Comparison of ENCODE assay signal across 8 cellular contexts in the genomic region with DNA sequence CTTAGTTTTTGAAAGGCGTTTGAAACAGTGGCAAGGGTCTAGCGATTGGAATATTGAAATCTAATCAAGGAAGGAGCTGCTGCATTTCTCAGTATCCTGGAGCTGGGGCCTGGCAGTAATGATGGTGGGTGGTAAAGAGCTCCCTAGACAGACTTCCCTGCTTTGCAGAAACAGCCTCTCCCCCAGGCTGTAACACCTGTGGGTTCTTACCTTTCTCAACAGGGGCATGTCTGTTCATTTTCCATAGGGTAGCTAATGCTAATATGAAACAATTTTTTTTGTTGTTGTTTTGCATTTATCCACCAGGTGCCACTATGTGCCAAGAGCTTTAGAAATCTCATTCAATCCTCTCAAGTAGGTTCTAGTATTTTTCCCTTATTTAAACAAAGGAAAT.
A peak's percentile ranks its signal among the peaks of the same experiment; 100 is the strongest.
DNase-seq lines count a peak whose midpoint lies in the region; ATAC-seq and TF ChIP-seq lines count a peak whose summit lies in the region.

No MANE protein-coding gene starts in this region.

- DNase-seq in activated CD4-positive, alpha-beta T cell treated with anti-CD3 and anti-CD28 coated beads for 36 hours, result no peak
- no peak for DNase-seq in activated CD4-positive, alpha-beta T cell treated with anti-CD3 and anti-CD28 coated beads, Interleukin-2, amount 50 U/mL, for 1 hour
- DNase-seq in HFF-Myc (ENCODE audit: extremely low read depth, low read depth), result peak; percentile 11
- DNase-seq in dermis microvascular lymphatic vessel endothelial cell (ENCODE audit: low read depth in 2 of 2), result peak; percentile 5 to 29
- DNase-seq in smooth muscle cell (lab: John Stamatoyannopoulos, UW; ENCODE audit: unreplicated experiment), result no peak
- no peak for DNase-seq in stimulated activated CD4-positive, alpha-beta T cell treated with anti-CD3 and anti-CD28 coated beads, Interleukin-1b, Interleukin-23, amount 100 ng/mL, for 48 hours
- no peak for DNase-seq in ureter (ENCODE audit: low spot score)

- peaks cover 26% of the 10 kb centered on the region for H3K27me3 Mint-ChIP-seq in activated CD4-positive, alpha-beta T cell treated with anti-CD3 and anti-CD28 coated beads for 36 hours

- TF ChIP-seq CTCF in HFF-Myc (IDR thresholded peaks at IDR 0.05; ENCODE audit: low read depth, low read length, missing control alignments) (no peak), Loucy (conservative IDR thresholded peaks at IDR 0.05; ENCODE audit: low read length) (peak; percentile 67), smooth muscle cell (IDR thresholded peaks at IDR 0.05; ENCODE audit: borderline replicate concordance, insufficient read depth, poor library complexity, severe bottlenecking) (no peak)

- H3K79me2 ChIP-seq in Loucy (ENCODE audit: insufficient read depth, low read length) (no peaks in the 10 kb centered on the region), smooth muscle cell (ENCODE audit: low read depth) (no peaks in the 10 kb centered on the region)

- H3F3A ChIP-seq in Loucy (ENCODE audit: low read depth) (no peaks in the 10 kb centered on the region), smooth muscle cell (ENCODE audit: low read depth) (no peaks in the 10 kb centered on the region)

- CTCF ChIA-PET in activated CD4-positive, alpha-beta T cell treated with anti-CD3 and anti-CD28 coated beads for 36 hours (lab: Charles Lee), result interaction anchor here (0.7 to 2.8 kb wide), 35 partner anchors 8 to 1275 kb away, joined by 3 to 31 read pairs (median 4); no protein-coding TSS in a partner anchor

- peaks cover 7% of the 10 kb centered on the region for H3K4me1 Mint-ChIP-seq in activated CD4-positive, alpha-beta T cell treated with anti-CD3 and anti-CD28 coated beads for 36 hours

- no peaks in the 10 kb centered on the region for H3K9me2 ChIP-seq in Loucy (replicated peaks; ENCODE audit: low read depth, low read length)

- H3K4me2 ChIP-seq in Loucy (ENCODE audit: low read depth, low read length, poor library complexity, severe bottlenecking) (peak overlapping the region; percentile 84), smooth muscle cell (peak overlapping the region; percentile 80)

- ATAC-seq in activated CD4-positive, alpha-beta T cell treated with anti-CD3 and anti-CD28 coated beads for 36 hours, result peak; percentile 47

- H3K4me3 Mint-ChIP-seq in activated CD4-positive, alpha-beta T cell treated with anti-CD3 and anti-CD28 coated beads for 36 hours, result no peak overlapping the region

- 0% methylated on average over 2 of the region's 2 CpGs for WGBS in smooth muscle cell (ENCODE audit: low lambda C conversion rate)

- H4K20me1 ChIP-seq in Loucy (ENCODE audit: insufficient read depth, low read length, poor library complexity, severe bottlenecking) (no peaks in the 10 kb centered on the region), smooth muscle cell (ENCODE audit: low read depth) (no peaks in the 10 kb centered on the region)

- no peaks in the 10 kb centered on the region for H3K9me3 ChIP-seq in Loucy (ENCODE audit: insufficient read depth, low read depth, low read length)
- no peaks in the 10 kb centered on the region for H3K9me3 ChIP-seq in smooth muscle cell (replicated peaks; ENCODE audit: low read depth)

- H2AFZ ChIP-seq in Loucy (ENCODE audit: low read length), result peak overlapping the region; percentile 74
- H2AFZ ChIP-seq in smooth muscle cell (ENCODE audit: low read depth), result no peak overlapping the region

- peaks cover 7% of the 10 kb centered on the region for H3K4me1 ChIP-seq in Loucy (ENCODE audit: insufficient read depth, low read length, poor library complexity, severe bottlenecking)
- peaks cover 3% of the 10 kb centered on the region for H3K4me1 ChIP-seq in smooth muscle cell (ENCODE audit: low read depth)

- POLR2A ChIA-PET in activated CD4-positive, alpha-beta T cell treated with anti-CD3 and anti-CD28 coated beads for 36 hours (lab: Charles Lee), result no interaction called here

- H3K9ac ChIP-seq in Loucy (ENCODE audit: low read depth, low read length, poor library complexity, severe bottlenecking) (no peak overlapping the region), smooth muscle cell (ENCODE audit: low read depth) (no peak overlapping the region)

- no peak overlapping the region for H3K27ac ChIP-seq in smooth muscle cell (ENCODE audit: low read depth)

- H3K27ac Mint-ChIP-seq in activated CD4-positive, alpha-beta T cell treated with anti-CD3 and anti-CD28 coated beads for 36 hours, result no peak overlapping the region

- H3K27me3 ChIP-seq in Loucy (ENCODE audit: insufficient read depth, low read length, poor library complexity, severe bottlenecking), result no peaks in the 10 kb centered on the region
- peaks cover 14% of the 10 kb centered on the region for H3K27me3 ChIP-seq in smooth muscle cell (ENCODE audit: low read depth)

- H3K4me3 ChIP-seq in HFF-Myc (replicated peaks; ENCODE audit: low read depth, low read length), result no peak overlapping the region
- H3K4me3 ChIP-seq in Loucy (ENCODE audit: low read length, poor library complexity, severe bottlenecking), result peak overlapping the region; percentile 61
- H3K4me3 ChIP-seq in smooth muscle cell, result peak overlapping the region; percentile 36

- no peaks in the 10 kb centered on the region for H3K9me3 Mint-ChIP-seq in activated CD4-positive, alpha-beta T cell treated with anti-CD3 and anti-CD28 coated beads for 36 hours (ENCODE audit: low read depth)

- H3K36me3 ChIP-seq in Loucy (ENCODE audit: insufficient read depth, low read length) (no peaks in the 10 kb centered on the region), smooth muscle cell (ENCODE audit: low read depth) (no peaks in the 10 kb centered on the region)

- intact Hi-C loops in activated CD4-positive, alpha-beta T cell treated with anti-CD3 and anti-CD28 coated beads for 36 hours (cut with DNase I, micrococcal nuclease), result loop anchor here (1.0 kb wide), 2 partner anchors 110 to 111 kb away; no protein-coding TSS in a partner anchor

- H3K36me3 Mint-ChIP-seq in activated CD4-positive, alpha-beta T cell treated with anti-CD3 and anti-CD28 coated beads for 36 hours (ENCODE audit: low read depth), result no peaks in the 10 kb centered on the region

Comparison
In these comparisons a context has a peak if more than half of its experiments do, and no peak if none do; other contexts are left out.
1. DNase-seq: peak in HFF-Myc (single experiment) and dermis microvascular lymphatic vessel endothelial cell (2 of 2); none in activated CD4-positive, alpha-beta T cell treated with anti-CD3 and anti-CD28 coated beads for 36 hours (single experiment), activated CD4-positive, alpha-beta T cell treated with anti-CD3 and anti-CD28 coated beads, Interleukin-2, amount 50 U/mL, for 1 hour (single experiment), smooth muscle cell (single experiment), stimulated activated CD4-positive, alpha-beta T cell treated with anti-CD3 and anti-CD28 coated beads, Interleukin-1b, Interleukin-23, amount 100 ng/mL, for 48 hours (single experiment) and ureter (single experiment).